1 cellular context compared by ENCODE assay signal in genomic region chr14:30610719-30611388, GRCh38.
TF ChIP-seq lines count a peak whose summit lies in the region.

No MANE protein-coding gene starts in this region.

TF ChIP-seq in WTC11, 78 proteins besides CTCF, POLR2A, EP300 and RAD21 (continued from another document):
- TF ChIP-seq MLX (CRISPR knock-in tag; IDR thresholded peaks at IDR 0.05) (no peak), CREM (CRISPR knock-in tag; IDR thresholded peaks at IDR 0.05) (no peak), TEAD1 (CRISPR knock-in tag; IDR thresholded peaks at IDR 0.05) (no peak), ZNF138 (CRISPR knock-in tag; conservative IDR thresholded peaks at IDR 0.05) (no peak), ELF4 (CRISPR knock-in tag; IDR thresholded peaks at IDR 0.05; ENCODE audit: low read depth) (no peak), NR1H2 (CRISPR knock-in tag; IDR thresholded peaks at IDR 0.05) (no peak), HMGXB4 (CRISPR knock-in tag; IDR thresholded peaks at IDR 0.05) (no peak)
